ENCODE assay signal across 16 cellular contexts in the genomic region with DNA sequence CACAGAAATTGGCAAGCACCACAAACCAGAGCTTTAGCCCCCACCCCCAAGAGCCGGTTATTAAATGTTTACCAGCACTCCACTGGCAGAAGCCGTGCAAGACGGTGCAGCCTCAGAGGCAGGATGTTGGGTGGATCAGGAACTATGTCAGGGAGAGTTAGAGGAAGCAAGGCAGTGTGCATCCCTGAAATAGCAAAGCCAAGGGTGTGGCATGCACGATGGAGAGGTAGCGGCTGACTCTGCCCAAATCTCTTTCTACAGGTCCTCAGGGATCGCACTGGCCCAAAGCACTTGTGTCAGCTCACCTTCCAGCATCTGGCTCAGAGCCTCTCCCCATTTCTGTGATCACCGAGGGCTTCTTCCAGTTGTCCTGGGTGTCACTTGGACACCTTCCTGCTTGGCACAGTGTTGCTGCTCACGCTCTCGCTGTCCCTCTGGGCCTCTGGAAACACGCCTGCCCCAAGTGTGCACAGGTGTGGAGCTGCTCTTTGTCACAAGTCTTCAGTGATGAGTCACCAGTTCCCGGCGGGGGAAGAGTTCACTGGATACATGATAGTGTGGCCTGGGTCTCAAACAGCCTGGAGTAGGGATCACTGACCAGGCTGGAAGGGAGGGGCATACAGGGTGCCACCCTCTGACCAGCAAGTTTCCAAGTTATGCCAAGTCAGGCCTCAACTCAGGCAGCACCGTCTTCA. TPM values are rescaled to one million over a fixed set of nuclear protein-coding genes. Genes with fewer than 3 reads are reported as not detected.
DNase-seq lines count a peak whose midpoint lies in the region; ATAC-seq, FAIRE-seq and TF ChIP-seq lines count a peak whose summit lies in the region.
"Had no signal": no experiment of that assay in that cellular context is flagged by ENCODE, and none has a peak within 500 bp of the region (broad histone marks: within the 10 kb centered on the region; RNA-seq: fewer than 3 reads in every experiment).

No MANE protein-coding gene starts in this region.

- CTCF ChIA-PET in HCT116 (lab: Charles Lee) = no interaction called here
- CTCF ChIA-PET in RWPE1 (lab: Yijun Ruan, JAX) = interaction anchor here (0.7 to 1.2 kb wide), 2 partner anchors 35 to 557 kb away, joined by 3 to 4 read pairs; no protein-coding TSS in a partner anchor

- H3K27ac ChIP-seq in HCT116 (ENCODE audit: low read depth, low read length) (no peak overlapping the region), RWPE1 (0 out of 2 replicates have a peak overlapping the region, but pooled peaks have one; percentile 4), iPS-18a (ENCODE audit: low read length) (peak overlapping the region; percentile 33), small intestine (ENCODE audit: low read depth in 1 of 2, low read length in 1 of 2) (peak overlapping the region; percentile 24 to 30)
- H3K27ac ChIP-seq: gastrocnemius medialis, sigmoid colon had no signal

- BruUV-seq in HCT116 (replicated peaks; lab: Mats Ljungman, UMichigan) = no TSS peak

- POLR2A ChIA-PET in HCT116 (lab: Charles Lee) (interaction anchor here (0.6 kb wide), 1 partner anchor 357 kb away, joined by 3 read pairs; no protein-coding TSS in a partner anchor), RWPE1 (lab: Yijun Ruan, JAX; ENCODE audit: low non-redundant PET) (no interaction called here)

- H3K4me1 ChIP-seq in HCT116 (ENCODE audit: control insufficient read depth in 1 of 2, insufficient read depth in 2 of 2, low read length in 2 of 2) = peaks cover 9 to 22% of the 10 kb centered on the region in 2 experiments; a peak in 3 of 4 replicates
- H3K4me1 ChIP-seq in iPS-18a (ENCODE audit: control insufficient read depth, low read depth, low read length) = peaks cover 22% of the 10 kb centered on the region
- H3K4me1 ChIP-seq in small intestine (ENCODE audit: control insufficient read depth in 2 of 2, insufficient read depth in 1 of 2, low read depth in 1 of 2, low read length in 1 of 2) = peaks cover 2 to 4% of the 10 kb centered on the region in 2 donors
- H3K4me1 ChIP-seq: gastrocnemius medialis, sigmoid colon had no signal

- FAIRE-seq in small intestine (lab: Jason Lieb, UNC) = no peak

- TF ChIP-seq POLR2A in HCT116 (IDR thresholded peaks at IDR 0.05; ENCODE audit: borderline replicate concordance, extremely low read depth, insufficient read depth, insufficient read length) = no peak

- H3K36me3 ChIP-seq in HCT116 (ENCODE audit: control insufficient read depth in 1 of 2, insufficient read depth in 2 of 2, low read length in 2 of 2) (no peaks in the 10 kb centered on the region), iPS-18a (ENCODE audit: control insufficient read depth, low read depth, low read length) (no peaks in the 10 kb centered on the region), small intestine (ENCODE audit: control insufficient read depth in 2 of 2, insufficient read depth in 2 of 2, low read length in 2 of 2) (no peaks in the 10 kb centered on the region)
- H3K36me3 ChIP-seq: gastrocnemius medialis, sigmoid colon had no signal

- H3K4me3 ChIP-seq in HCT116 (replicated peaks in 1 of 2; ENCODE audit: low read depth in 1 of 2, low read length in 2 of 2) (no peak overlapping the region), iPS-18a (ENCODE audit: low read length) (no peak overlapping the region), small intestine (ENCODE audit: low read depth in 1 of 2, low read length in 2 of 2) (no peak overlapping the region)
- H3K4me3 ChIP-seq: gastrocnemius medialis, sigmoid colon had no signal

- TF ChIP-seq CTCF in HCT116 (IDR thresholded peaks at IDR 0.05 in 2 of 3, conservative IDR thresholded peaks at IDR 0.05 in 1 of 3; ENCODE audit: borderline replicate concordance in 1 of 3, insufficient read depth in 1 of 3, low read depth in 2 of 3, low read length in 2 of 3) (no peak), RWPE1 (conservative IDR thresholded peaks at IDR 0.05; ENCODE audit: low read depth) (no peak)

- RAD21 ChIA-PET in HCT116 (lab: Charles Lee; ENCODE audit: low non-redundant PET in 1 of 2, low total read pairs in 2 of 2, uncharacterized antibody in 2 of 2, unreplicated experiment in 2 of 2) = no interaction called here

- no peak overlapping the region for H2AFZ ChIP-seq in HCT116 (ENCODE audit: low read depth, low read length, poor library complexity, severe bottlenecking)

- H4K20me1 ChIP-seq in HCT116 (ENCODE audit: insufficient read depth) = no peaks in the 10 kb centered on the region

- no peaks in the 10 kb centered on the region for H3K9me2 ChIP-seq in HCT116 (ENCODE audit: insufficient read depth)

- intact Hi-C loops in HCT116 (cut with micrococcal nuclease) = no loop called here

- H3K9me3 ChIP-seq in HCT116 (ENCODE audit: control insufficient read depth in 1 of 2, insufficient read depth in 1 of 2, low read depth in 1 of 2, low read length in 2 of 2) = no peaks in the 10 kb centered on the region
- no peaks in the 10 kb centered on the region for H3K9me3 ChIP-seq in iPS-18a (ENCODE audit: control insufficient read depth, low read depth, low read length)
- H3K9me3 ChIP-seq in small intestine (ENCODE audit: control insufficient read depth, low read depth) = no peaks in the 10 kb centered on the region
- H3K9me3 ChIP-seq: gastrocnemius medialis, sigmoid colon had no signal

- WGBS in small intestine, 3 donors = 41 to 64% (median 47%) methylated on average over 13 of the region's 13 CpGs

- DNase-seq in HCT116 (ENCODE audit: low read depth, low spot score) (no peak), RWPE1 (ENCODE audit: low spot score) (no peak), small intestine (peak; percentile 90), NCI-H748 treated with DMSO at 0.1 percent for 48 hours (lab: John Stamatoyannopoulos, UW) (no peak), AG08396 (ENCODE audit: low spot score) (no peak)
- DNase-seq in central memory CD4-positive, alpha-beta T cell = no peak
- DNase-seq: activated CD4-positive, alpha-beta memory T cell treated with anti-CD3 and anti-CD28 coated beads, Interleukin-2, amount 10 ng/mL, durations not matched to agents 7 days and 5 days; activated effector memory CD4-positive, alpha-beta T cell treated with Interleukin-2 at 50 U/mL for 16 hours; CD4-positive, alpha-beta T cell; effector CD8-positive, alpha-beta T cell; gastrocnemius medialis; kidney glomerular epithelial cell; NCI-H446 treated with DMSO at 0.1 percent for 48 hours; nephron progenitor cell; sigmoid colon had no signal

- H3K9ac ChIP-seq in HCT116 (ENCODE audit: low read length) (no peak overlapping the region), iPS-18a (ENCODE audit: low read length) (no peak overlapping the region)

- peak overlapping the region; percentile 41 for H3K4me2 ChIP-seq in HCT116 (ENCODE audit: low read length)

- H3K27me3 ChIP-seq in HCT116 (ENCODE audit: insufficient read depth, low read length) = no peaks in the 10 kb centered on the region
- no peaks in the 10 kb centered on the region for H3K27me3 ChIP-seq in iPS-18a (ENCODE audit: control insufficient read depth, insufficient read depth, low read length)
- H3K27me3 ChIP-seq in small intestine (ENCODE audit: control insufficient read depth in 2 of 2, insufficient read depth in 2 of 2, low read length in 2 of 2) = no peaks in the 10 kb centered on the region
- H3K27me3 ChIP-seq: sigmoid colon had no signal

- peak; percentile 70 for ATAC-seq in HCT116

- H3K79me2 ChIP-seq in HCT116 (ENCODE audit: insufficient read depth, low read length) = no peaks in the 10 kb centered on the region

- TF ChIP-seq RAD21 in HCT116 (IDR thresholded peaks at IDR 0.05; ENCODE audit: low read depth) = no peak

TF ChIP-seq in HCT116, 20 proteins besides CTCF, POLR2A, EP300 and RAD21:
- TF ChIP-seq ZFX (IDR thresholded peaks at IDR 0.05) (no peak), JUND (IDR thresholded peaks at IDR 0.05) (peak; percentile 52; the same call in 1 of the 2 replicates), ZNF274 (IDR thresholded peaks at IDR 0.05; ENCODE audit: low read depth, low read length) (no peak), FOSL1 (IDR thresholded peaks at IDR 0.05; ENCODE audit: low read depth) (peak; percentile 51)
- TF ChIP-seq, protein P1, sequence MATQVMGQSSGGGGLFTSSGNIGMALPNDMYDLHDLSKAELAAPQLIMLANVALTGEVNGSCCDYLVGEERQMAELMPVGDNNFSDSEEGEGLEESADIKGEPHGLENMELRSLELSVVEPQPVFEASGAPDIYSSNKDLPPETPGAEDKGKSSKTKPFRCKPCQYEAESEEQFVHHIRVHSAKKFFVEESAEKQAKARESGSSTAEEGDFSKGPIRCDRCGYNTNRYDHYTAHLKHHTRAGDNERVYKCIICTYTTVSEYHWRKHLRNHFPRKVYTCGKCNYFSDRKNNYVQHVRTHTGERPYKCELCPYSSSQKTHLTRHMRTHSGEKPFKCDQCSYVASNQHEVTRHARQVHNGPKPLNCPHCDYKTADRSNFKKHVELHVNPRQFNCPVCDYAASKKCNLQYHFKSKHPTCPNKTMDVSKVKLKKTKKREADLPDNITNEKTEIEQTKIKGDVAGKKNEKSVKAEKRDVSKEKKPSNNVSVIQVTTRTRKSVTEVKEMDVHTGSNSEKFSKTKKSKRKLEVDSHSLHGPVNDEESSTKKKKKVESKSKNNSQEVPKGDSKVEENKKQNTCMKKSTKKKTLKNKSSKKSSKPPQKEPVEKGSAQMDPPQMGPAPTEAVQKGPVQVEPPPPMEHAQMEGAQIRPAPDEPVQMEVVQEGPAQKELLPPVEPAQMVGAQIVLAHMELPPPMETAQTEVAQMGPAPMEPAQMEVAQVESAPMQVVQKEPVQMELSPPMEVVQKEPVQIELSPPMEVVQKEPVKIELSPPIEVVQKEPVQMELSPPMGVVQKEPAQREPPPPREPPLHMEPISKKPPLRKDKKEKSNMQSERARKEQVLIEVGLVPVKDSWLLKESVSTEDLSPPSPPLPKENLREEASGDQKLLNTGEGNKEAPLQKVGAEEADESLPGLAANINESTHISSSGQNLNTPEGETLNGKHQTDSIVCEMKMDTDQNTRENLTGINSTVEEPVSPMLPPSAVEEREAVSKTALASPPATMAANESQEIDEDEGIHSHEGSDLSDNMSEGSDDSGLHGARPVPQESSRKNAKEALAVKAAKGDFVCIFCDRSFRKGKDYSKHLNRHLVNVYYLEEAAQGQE (IDR thresholded peaks at IDR 0.05; ENCODE audit: low read depth) = no peak

RNA-seq across cellular contexts. Expression of a gene that starts 17.3 kb away (rescaled TPM):
- total RNA-seq in HCT116 (2021; ENCODE audit: unreplicated experiment) = 6.1 TPM
- 4.7 and 5.1 TPM in 2 replicates for polyA plus RNA-seq in HCT116 (2012)
- 10 to 100 TPM; 13.8 to 22.0 (median 14.5) TPM for polyA plus RNA-seq in small intestine
